1 cellular context compared by ENCODE assay signal in genomic region chr12:109124878-109125648, GRCh38.
TF ChIP-seq lines count a peak whose summit lies in the region.

No MANE protein-coding gene starts in this region.

TF ChIP-seq in SK-N-SH, 30 proteins besides CTCF, POLR2A, EP300 and RAD21 (continued from another document):
- TF ChIP-seq NRF1 (IDR thresholded peaks at IDR 0.05; ENCODE audit: low read depth, low read length) = no peak
